Comparison of ENCODE assay signal across 1 cellular context in the genomic region with DNA sequence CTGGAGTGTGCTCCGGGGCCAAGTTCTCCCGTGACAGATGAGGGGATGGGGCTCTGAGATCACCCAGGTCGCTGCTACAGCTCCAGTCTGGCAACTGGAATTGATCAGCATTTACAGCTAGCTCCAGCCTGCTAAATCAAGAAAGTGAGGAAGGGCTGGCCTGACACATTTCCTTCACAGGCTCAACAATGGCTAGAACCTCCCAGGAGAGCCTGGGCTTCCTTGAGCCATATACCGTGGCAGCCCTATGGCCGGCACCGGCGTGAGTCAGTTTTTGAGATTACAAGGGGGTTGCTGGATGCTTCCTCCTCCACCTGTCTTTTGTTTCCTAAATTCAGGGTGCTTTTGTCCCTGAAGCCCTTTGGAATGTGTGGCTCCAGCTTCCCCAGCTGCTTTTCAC.
TF ChIP-seq lines count a peak whose summit lies in the region.

No MANE protein-coding gene starts in this region.

TF ChIP-seq in GM23338, 12 proteins besides CTCF, POLR2A, EP300 and RAD21 (continued from another document):
- TF ChIP-seq ETS1 (IDR thresholded peaks at IDR 0.05) (no peak), EZH2 (IDR thresholded peaks at IDR 0.05; ENCODE audit: low read depth, unreplicated experiment) (no peak), STAT1 (IDR thresholded peaks at IDR 0.05; ENCODE audit: unreplicated experiment) (no peak), CREB1 (CRISPR knock-in tag; IDR thresholded peaks at IDR 0.05; ENCODE audit: low read depth) (no peak)
